ENCODE assay signal across 12 cellular contexts in the genomic region with DNA sequence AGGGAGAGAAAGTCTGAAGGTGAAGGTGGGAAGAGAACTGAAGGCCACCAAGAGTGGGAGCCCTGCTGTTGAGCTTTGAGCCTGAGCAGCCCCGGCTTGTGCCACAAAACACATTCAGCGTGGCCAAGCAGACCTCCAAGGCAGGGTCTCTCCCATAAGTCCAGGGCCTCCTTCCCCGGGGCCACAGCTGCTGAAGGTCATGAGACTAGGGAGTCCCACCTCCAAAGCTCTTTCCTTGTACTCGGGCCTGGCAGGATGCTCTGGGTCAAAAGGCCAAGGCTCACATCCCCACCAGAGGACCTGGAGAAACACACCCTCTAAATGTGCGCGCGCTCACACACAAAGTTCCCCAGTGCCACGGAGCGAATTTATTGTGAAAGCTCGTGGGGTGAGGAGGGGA. TPM values are rescaled to one million over a fixed set of nuclear protein-coding genes. Genes with fewer than 3 reads are reported as not detected.
DNase-seq lines count a peak whose midpoint lies in the region; ATAC-seq and TF ChIP-seq lines count a peak whose summit lies in the region.
"Had no signal": no experiment of that assay in that cellular context is flagged by ENCODE, and none has a peak within 500 bp of the region (broad histone marks: within the 10 kb centered on the region; RNA-seq: fewer than 3 reads in every experiment).

No MANE protein-coding gene starts in this region.

- H3K9ac ChIP-seq in OCI-LY3 (ENCODE audit: low read length) = peak overlapping the region; percentile 65; the same call in 1 of the 2 replicates

- H3K9me3 Mint-ChIP-seq in progenitor cell of endocrine pancreas (ENCODE audit: low read depth) (peaks cover 6% of the 10 kb centered on the region), type B pancreatic cell (no peaks in the 10 kb centered on the region)

- no peak for DNase-seq in heart left ventricle
- DNase-seq in left cardiac atrium = no peak
- DNase-seq in breast epithelium (ENCODE audit: low spot score in 2 of 2) = no peak
- DNase-seq in NCI-H526 (lab: John Stamatoyannopoulos, UW) = no peak
- no peak for DNase-seq in progenitor cell of endocrine pancreas (ENCODE audit: low spot score, unreplicated experiment)
- no peak for DNase-seq in type B pancreatic cell (ENCODE audit: extremely low spot score, unreplicated experiment)
- DNase-seq: activated CD8-positive, alpha-beta memory T cell treated with anti-CD3 and anti-CD28 coated beads, Interleukin-2, amount 50 U/mL, for 4 hours; KG1; NCI-H2081 treated with DMSO at 0.1 percent for 48 hours had no signal

- H3K4me2 ChIP-seq in OCI-LY3 (ENCODE audit: low read length) = peak overlapping the region; percentile 82

- WGBS in heart left ventricle, 4 donors = 70 to 79% (median 78%) methylated on average over 7 to 10 of the region's 10 CpGs
- 91% methylated on average over 10 of the region's 10 CpGs for WGBS in thymus

- H3K27me3 Mint-ChIP-seq in progenitor cell of endocrine pancreas (no peaks in the 10 kb centered on the region), type B pancreatic cell (no peaks in the 10 kb centered on the region)

- H3K27ac ChIP-seq in heart left ventricle (peak overlapping the region in 11 of 12 donors; percentile 32 to 100 (median 75)), OCI-LY3 (ENCODE audit: low read length) (peak overlapping the region; percentile 68), breast epithelium (peak overlapping the region; percentile 14 to 35), thymus (ENCODE audit: low read depth) (peak overlapping the region; percentile 31)

- H3K36me3 Mint-ChIP-seq in progenitor cell of endocrine pancreas (ENCODE audit: insufficient read depth) (peaks cover 4% of the 10 kb centered on the region), type B pancreatic cell (peaks cover 4% of the 10 kb centered on the region)

- H2AFZ ChIP-seq in OCI-LY3 (ENCODE audit: low read depth, low read length) = no peak overlapping the region

- ATAC-seq in heart left ventricle (no peak), left cardiac atrium (no peak)

- TF ChIP-seq POLR2A in heart left ventricle (IDR thresholded peaks at IDR 0.05) (no peak), breast epithelium (IDR thresholded peaks at IDR 0.05) (no peak)

- no peak for TF ChIP-seq CTCF in heart left ventricle (IDR thresholded peaks at IDR 0.05)
- no peak for TF ChIP-seq CTCF in OCI-LY3 (IDR thresholded peaks at IDR 0.05; ENCODE audit: low read depth, low read length)
- no peak for TF ChIP-seq CTCF in breast epithelium (IDR thresholded peaks at IDR 0.05)
- TF ChIP-seq CTCF in progenitor cell of endocrine pancreas (IDR thresholded peaks at IDR 0.05; ENCODE audit: unreplicated experiment) = no peak
- TF ChIP-seq CTCF in type B pancreatic cell (conservative IDR thresholded peaks at IDR 0.05) = no peak

- H3K4me3 Mint-ChIP-seq in progenitor cell of endocrine pancreas (ENCODE audit: low read depth) = no peak overlapping the region
- H3K4me3 Mint-ChIP-seq in type B pancreatic cell = no peak overlapping the region

- peaks cover 0 to 12% (median 0%) of the 10 kb centered on the region in 9 donors for H3K27me3 ChIP-seq in heart left ventricle
- no peaks in the 10 kb centered on the region for H3K27me3 ChIP-seq in OCI-LY3 (ENCODE audit: low read depth, low read length)
- H3K27me3 ChIP-seq in breast epithelium = peaks cover 0 to 28% of the 10 kb centered on the region in 2 donors
- no peaks in the 10 kb centered on the region for H3K27me3 ChIP-seq in thymus (ENCODE audit: control insufficient read depth, insufficient read depth)

- peaks cover 56% of the 10 kb centered on the region for H3K79me2 ChIP-seq in OCI-LY3 (ENCODE audit: low read length)

- H3K27ac Mint-ChIP-seq in progenitor cell of endocrine pancreas = no peak overlapping the region
- no peak overlapping the region for H3K27ac Mint-ChIP-seq in type B pancreatic cell

- H3K4me3 ChIP-seq in heart left ventricle = peak overlapping the region in 2 of 12 donors; percentile 3 to 26
- H3K4me3 ChIP-seq in OCI-LY3 (ENCODE audit: low read length) = peak overlapping the region; percentile 71; the same call in 1 of the 2 replicates
- no peak overlapping the region for H3K4me3 ChIP-seq in breast epithelium
- H3K4me3 ChIP-seq in thymus (ENCODE audit: low read length) = no peak overlapping the region

- no peaks in the 10 kb centered on the region for H3K9me3 ChIP-seq in heart left ventricle
- H3K9me3 ChIP-seq in OCI-LY3 (ENCODE audit: insufficient read depth, low read length) = no peaks in the 10 kb centered on the region
- H3K9me3 ChIP-seq in breast epithelium = no peaks in the 10 kb centered on the region
- no peaks in the 10 kb centered on the region for H3K9me3 ChIP-seq in thymus (ENCODE audit: control insufficient read depth)

- H3K4me1 ChIP-seq in heart left ventricle = peaks cover 0 to 61% (median 21%) of the 10 kb centered on the region in 12 donors
- peaks cover 23% of the 10 kb centered on the region for H3K4me1 ChIP-seq in OCI-LY3 (ENCODE audit: low read length)
- no peaks in the 10 kb centered on the region for H3K4me1 ChIP-seq in breast epithelium
- no peaks in the 10 kb centered on the region for H3K4me1 ChIP-seq in thymus (ENCODE audit: control insufficient read depth, insufficient read depth, low read length)

- peaks cover 11% of the 10 kb centered on the region for H3K4me1 Mint-ChIP-seq in progenitor cell of endocrine pancreas (ENCODE audit: low read depth)
- H3K4me1 Mint-ChIP-seq in type B pancreatic cell (ENCODE audit: unreplicated experiment) = peaks cover 7% of the 10 kb centered on the region

- H3K36me3 ChIP-seq in heart left ventricle = peaks cover 0 to 41% (median 19%) of the 10 kb centered on the region in 9 donors
- peaks cover 13% of the 10 kb centered on the region for H3K36me3 ChIP-seq in OCI-LY3 (replicated peaks; ENCODE audit: low read depth, low read length)
- no peaks in the 10 kb centered on the region for H3K36me3 ChIP-seq in breast epithelium
- peaks cover 15% of the 10 kb centered on the region for H3K36me3 ChIP-seq in thymus (ENCODE audit: control insufficient read depth, insufficient read depth)

- intact Hi-C loops in heart left ventricle (cut with DNase I) (loop anchor here in 5 of 10 donors (2.0 to 10.0 kb wide), 5 partner anchors 17 to 205 kb away; a partner anchor contains a TSS), left cardiac atrium (cut with DNase I) (no loop called here), breast epithelium (cut with DNase I; ENCODE audit: low total_unique reads) (no loop called here)

- H4K20me1 ChIP-seq in OCI-LY3 (ENCODE audit: insufficient read depth, low read length) = no peaks in the 10 kb centered on the region

RNA-seq across cellular contexts. Expression of a gene that starts 3.5 kb away (rescaled TPM):
- 10 to 100 TPM in 4 of 9 donors, 1 to 10 TPM in 5; 6.8 to 55.8 (median 9.5) TPM for total RNA-seq in heart left ventricle
- 10 to 100 TPM; 15.9 to 25.1 TPM for polyA plus RNA-seq in heart left ventricle
- 10 to 100 TPM; 19.3 to 20.4 TPM for total RNA-seq in left cardiac atrium
- 10 to 100 TPM; 18.4 to 21.5 (median 19.8) TPM for total RNA-seq in breast epithelium
- polyA plus RNA-seq in thymus = 481 TPM
- total RNA-seq in progenitor cell of endocrine pancreas = 16.4 and 16.7 TPM in 2 replicates
- total RNA-seq in type B pancreatic cell (ENCODE audit: low replicate concordance) = 7.7 and 8.8 TPM in 2 replicates

RNA-seq across cellular contexts. Expression of a gene that starts 5.3 kb away (rescaled TPM):
- total RNA-seq in heart left ventricle (100 to 1,000 TPM in 2 of 9 donors, 10 to 100 TPM in 7; 52.5 to 112 (median 72.1) TPM), left cardiac atrium (10 to 100 TPM; 67.4 to 81.4 TPM), breast epithelium (10 to 100 TPM; 57.7 to 81.0 (median 79.2) TPM), progenitor cell of endocrine pancreas (85.3 and 86.3 TPM in 2 replicates), type B pancreatic cell (ENCODE audit: low replicate concordance) (73.8 and 82.7 TPM in 2 replicates)
- polyA plus RNA-seq in heart left ventricle (100 to 1,000 TPM; 120 to 221 TPM), thymus (94.7 TPM)

RNA-seq across cellular contexts. Expression of a gene that starts 14.9 kb away (rescaled TPM):
- total RNA-seq in heart left ventricle (10 to 100 TPM in 5 of 9 donors, 1 to 10 TPM in 4; 5.1 to 35.5 (median 10.2) TPM), left cardiac atrium (10 to 100 TPM; 14.7 to 14.8 TPM), breast epithelium (10 to 100 TPM in 1 of 3 donors, 1 to 10 TPM in 2; 6.6 to 50.7 (median 6.9) TPM), progenitor cell of endocrine pancreas (2.5 and 3.3 TPM in 2 replicates), type B pancreatic cell (ENCODE audit: low replicate concordance) (4.9 and 6.7 TPM in 2 replicates)
- polyA plus RNA-seq in heart left ventricle (1 to 10 TPM; 6.4 to 9.8 TPM), thymus (18.3 TPM)

RNA-seq across cellular contexts. Expression of a gene that starts 25.1 kb away (rescaled TPM):
- 10 to 100 TPM in 1 of 9 donors, 1 to 10 TPM in 8; 2.2 to 10.5 (median 3.0) TPM for total RNA-seq in heart left ventricle
- 1 to 10 TPM; 4.0 to 7.5 TPM for polyA plus RNA-seq in heart left ventricle
- 1 to 10 TPM; 3.7 to 3.8 TPM for total RNA-seq in left cardiac atrium
- total RNA-seq in breast epithelium = 1 to 10 TPM in 2 of 3 donors, under 1 TPM in 1; 0.44 to 5.9 (median 5.3) TPM
- 1.8 TPM for polyA plus RNA-seq in thymus
- total RNA-seq in progenitor cell of endocrine pancreas = not detected in 2 replicates
- total RNA-seq in type B pancreatic cell (ENCODE audit: low replicate concordance) = not detected in 2 replicates
- total RNA-seq: bronchial epithelial cell had no signal

RNA-seq across cellular contexts. Expression of a gene that starts 42.0 kb away (rescaled TPM):
- 10 to 100 TPM; 22.7 to 72.6 (median 34.8) TPM for total RNA-seq in heart left ventricle
- polyA plus RNA-seq in heart left ventricle = 10 to 100 TPM; 11.8 to 23.0 TPM
- total RNA-seq in left cardiac atrium = 10 to 100 TPM; 30.4 to 35.7 TPM
- 10 to 100 TPM; 20.2 to 23.0 (median 22.6) TPM for total RNA-seq in breast epithelium
- polyA plus RNA-seq in thymus = 21.9 TPM
- 105 and 121 TPM in 2 replicates for total RNA-seq in progenitor cell of endocrine pancreas
- total RNA-seq in type B pancreatic cell (ENCODE audit: low replicate concordance) = 81.2 and 98.0 TPM in 2 replicates

Comparison
In these comparisons a context has a peak if more than half of its experiments do, and no peak if none do; other contexts are left out.
1. H3K27ac ChIP-seq: peak in every context shown above with its lines; median percentile 75 in heart left ventricle; 68 in OCI-LY3; 31 in thymus; 24 in breast epithelium.